Comparison of ENCODE assay signal across 1 cellular context in genomic region chr12:74337951-74338350, GRCh38.
A peak's percentile ranks its signal among the peaks of the same experiment; 100 is the strongest.
TF ChIP-seq lines count a peak whose summit lies in the region.

No MANE protein-coding gene starts in this region.

TF ChIP-seq in endothelial cell of umbilical vein, 7 proteins besides CTCF, POLR2A, EP300 and RAD21 (continued from another document):
- TF ChIP-seq MAX (IDR thresholded peaks at IDR 0.05; ENCODE audit: insufficient read depth, insufficient read length) (no peak), JUN (IDR thresholded peaks at IDR 0.05; ENCODE audit: borderline replicate concordance, insufficient read depth, insufficient read length, low read depth) (peak; percentile 90), EZH2 (IDR thresholded peaks at IDR 0.05; ENCODE audit: borderline replicate concordance, low read depth, low read length, severe bottlenecking) (no peak), FOS (IDR thresholded peaks at IDR 0.05; ENCODE audit: borderline replicate concordance, insufficient read depth, low read length) (peak; percentile 84), POLR2AphosphoS5 (IDR thresholded peaks at IDR 0.05; ENCODE audit: insufficient read depth, low read depth, low read length) (peak; percentile 33)
